1 cellular context compared by ENCODE assay signal in genomic region chr7:131327626-131328386, GRCh38.
TF ChIP-seq lines count a peak whose summit lies in the region.

MKLN1 (plus strand) TSS chr7:131327876; CDS start chr7:131327900, 24 bp downstream.

TF ChIP-seq in K562, 482 proteins besides CTCF, POLR2A, EP300 and RAD21 (continued from another document and continues in another):
- TF ChIP-seq TFE3 (CRISPR knock-in tag; IDR thresholded peaks at IDR 0.05) (no peak), ETS2 (tag; IDR thresholded peaks at IDR 0.05; ENCODE audit: borderline replicate concordance, poor library complexity, severe bottlenecking) (no peak), PHF20 (IDR thresholded peaks at IDR 0.05; ENCODE audit: partially characterized antibody) (peak; percentile 81), RBM22 (IDR thresholded peaks at IDR 0.05; ENCODE audit: low read depth, low read length, poor library complexity, severe bottlenecking) (peak; percentile 93), MAFG (tag; conservative IDR thresholded peaks at IDR 0.05) (no peak), HLTF (IDR thresholded peaks at IDR 0.05) (no peak), CXXC5 (CRISPR knock-in tag; IDR thresholded peaks at IDR 0.05) (peak; percentile 90), ZNF655 (CRISPR knock-in tag; IDR thresholded peaks at IDR 0.05) (no peak), EGR1 (conservative IDR thresholded peaks at IDR 0.05) (peak; percentile 79), FOXP4 (CRISPR knock-in tag; IDR thresholded peaks at IDR 0.05; ENCODE audit: borderline replicate concordance) (peak; percentile 93; the same call in 1 of the 2 replicates), KLF13 (tag; IDR thresholded peaks at IDR 0.05; ENCODE audit: borderline replicate concordance, low read depth) (peak; percentile 39; the same call in 1 of the 2 replicates), ZKSCAN3 (CRISPR knock-in tag; IDR thresholded peaks at IDR 0.05) (no peak), CUX1 (CRISPR knock-in tag; IDR thresholded peaks at IDR 0.05) (no peak), ZNF518B (CRISPR knock-in tag; IDR thresholded peaks at IDR 0.05) (no peak), MGA (IDR thresholded peaks at IDR 0.05) (no peak), ZNF121 (CRISPR knock-in tag; conservative IDR thresholded peaks at IDR 0.05) (no peak; the same call in 1 of the 2 replicates), TCF7L2 (IDR thresholded peaks at IDR 0.05; ENCODE audit: low read depth, low read length) (no peak), CHD2 (IDR thresholded peaks at IDR 0.05; ENCODE audit: low read depth, low read length) (no peak), STAT6 (CRISPR knock-in tag; IDR thresholded peaks at IDR 0.05) (0 out of 2 replicates have a peak, but pooled peaks have one; percentile 33), COPS2 (conservative IDR thresholded peaks at IDR 0.05) (no peak), NONO (IDR thresholded peaks at IDR 0.05; ENCODE audit: low read depth in 2 of 2, low read length in 1 of 2) (peak; percentile 87 to 95; a peak in 3 of 4 replicates), HMG20A (CRISPR knock-in tag; conservative IDR thresholded peaks at IDR 0.05) (no peak)
